Comparison of ENCODE assay signal across 27 cellular contexts in the genomic region with DNA sequence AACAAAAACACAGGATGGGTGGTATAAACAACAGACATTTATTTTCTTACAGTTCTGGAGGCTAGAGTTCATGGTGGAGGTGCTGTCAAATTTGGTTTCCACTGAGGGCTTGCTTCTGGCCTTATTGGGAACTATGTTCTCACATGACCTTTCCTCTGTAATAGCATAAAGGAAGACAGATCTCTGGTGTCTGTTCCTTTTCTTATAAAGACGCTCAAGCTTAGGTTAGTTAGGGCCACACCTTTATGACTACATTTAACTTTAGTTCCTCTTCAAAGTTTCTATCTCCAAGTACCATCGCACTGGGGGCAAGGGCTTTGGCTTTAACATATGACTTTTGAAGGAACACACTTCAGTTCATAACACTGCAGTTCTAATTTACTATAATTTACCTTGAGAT.
"Had no signal": no experiment of that assay in that cellular context is flagged by ENCODE, and none has a peak within 500 bp of the region (broad histone marks: within the 10 kb centered on the region; RNA-seq: fewer than 3 reads in every experiment).

No MANE protein-coding gene starts in this region.

- DNase-seq: naive thymus-derived CD4-positive, alpha-beta T cell; natural killer cell; occipital lobe; ovary; posterior cingulate gyrus; psoas muscle; right cardiac atrium; right lobe of liver; sigmoid colon; small intestine; spleen; stimulated activated CD4-positive, alpha-beta T cell treated with anti-CD3 and anti-CD28 coated beads, Interleukin-12 subunit alpha, Interleukin-12 subunit beta, amount 100 ng/mL, for 4 hours; stimulated activated CD4-positive, alpha-beta T cell treated with anti-CD3 and anti-CD28 coated beads, Interleukin-1b, Interleukin-23, amount 100 ng/mL, for 48 hours; stimulated activated CD4-positive, alpha-beta T cell treated with anti-CD3 and anti-CD28 coated beads, Interleukin-4, amount 100 ng/mL, for 1 hour; stimulated activated CD4-positive, alpha-beta T cell treated with anti-CD3 and anti-CD28 coated beads, Interleukin-4, amount 100 ng/mL, for 4 hours; stimulated activated CD8-positive, alpha-beta memory T cell treated with anti-CD3 and anti-CD28 coated beads, Interleukin-4, amount 100 ng/mL, for 48 hours; stimulated activated naive CD4-positive, alpha-beta T cell; stimulated activated naive CD8-positive, alpha-beta T cell treated with anti-CD3 and anti-CD28 coated beads, Interleukin-15, amount 100 ng/mL, for 72 hours; stimulated activated naive CD8-positive, alpha-beta T cell treated with anti-CD3 and anti-CD28 coated beads, Interleukin-15, Interleukin-2, amounts not matched to agents 100 U/mL and 50 U/mL, for 24 hours; substantia nigra; testis; tibial artery; transverse colon; upper lobe of left lung had no signal

- H3K27me3 Mint-ChIP-seq: progenitor cell of endocrine pancreas had no signal

- H3K9me3 Mint-ChIP-seq: naive thymus-derived CD4-positive, alpha-beta T cell; nephron; neural progenitor cell; stimulated activated naive CD8-positive, alpha-beta T cell treated with anti-CD3 and anti-CD28 coated beads, Interleukin-15, amount 100 ng/mL, for 72 hours had no signal

- H3K36me3 Mint-ChIP-seq: naive thymus-derived CD4-positive, alpha-beta T cell; neural progenitor cell had no signal

- H3K4me3 Mint-ChIP-seq: naive thymus-derived CD4-positive, alpha-beta T cell; natural killer cell; nephron; neural progenitor cell; stimulated activated naive CD8-positive, alpha-beta T cell treated with anti-CD3 and anti-CD28 coated beads, Interleukin-15, amount 100 ng/mL, for 72 hours had no signal

- ATAC-seq: naive thymus-derived CD4-positive, alpha-beta T cell; natural killer cell; psoas muscle; right cardiac atrium; right lobe of liver; stimulated activated naive CD8-positive, alpha-beta T cell treated with anti-CD3 and anti-CD28 coated beads, Interleukin-15, amount 100 ng/mL, for 72 hours; stimulated activated naive CD8-positive, alpha-beta T cell treated with anti-CD3 and anti-CD28 coated beads, Interleukin-15, Interleukin-2, amounts not matched to agents 100 U/mL and 50 U/mL, for 24 hours had no signal

- H3K27ac Mint-ChIP-seq: naive thymus-derived CD4-positive, alpha-beta T cell; natural killer cell; nephron; neural progenitor cell; progenitor cell of endocrine pancreas; stimulated activated naive CD8-positive, alpha-beta T cell treated with anti-CD3 and anti-CD28 coated beads, Interleukin-15, amount 100 ng/mL, for 72 hours had no signal

- H3K4me1 Mint-ChIP-seq: naive thymus-derived CD4-positive, alpha-beta T cell; natural killer cell; nephron; neural progenitor cell; stimulated activated naive CD8-positive, alpha-beta T cell treated with anti-CD3 and anti-CD28 coated beads, Interleukin-15, amount 100 ng/mL, for 72 hours had no signal
